In genomic region chr15:84598250-84598649, GRCh38 we compare ENCODE assay signal across 8 cellular contexts.
DNase-seq lines count a peak whose midpoint lies in the region; ATAC-seq and TF ChIP-seq lines count a peak whose summit lies in the region.

No MANE protein-coding gene starts in this region.

- peaks cover 2% of the 10 kb centered on the region for H3K36me3 Mint-ChIP-seq in central memory CD8-positive, alpha-beta T cell (ENCODE audit: insufficient read depth)

- peaks cover 47% of the 10 kb centered on the region for H3K4me1 Mint-ChIP-seq in central memory CD8-positive, alpha-beta T cell

- no peak overlapping the region for H3K4me3 ChIP-seq in GM12864 (ENCODE audit: low read depth, low read length)

- H3K27ac Mint-ChIP-seq in central memory CD8-positive, alpha-beta T cell (ENCODE audit: low read depth): peak overlapping the region; percentile 46

- TF ChIP-seq CTCF in GM12864 (IDR thresholded peaks at IDR 0.05; ENCODE audit: low read depth, low read length, missing control alignments): peak; percentile 17

- peak; percentile 50 for DNase-seq in GM12864 (ENCODE audit: low read depth)
- DNase-seq in MV-4-11 (lab: John Stamatoyannopoulos, UW): peak; percentile 100
- DNase-seq in central memory CD8-positive, alpha-beta T cell (ENCODE audit: low spot score in 2 of 2): no peak
- DNase-seq in substantia nigra (lab: John Stamatoyannopoulos, UW): peak in 6 of 49 donors; percentile 2 to 16 (median 12)
- DNase-seq in superior temporal gyrus (ENCODE audit: extremely low spot score): no peak
- no peak for DNase-seq in amniotic stem cell (lab: John Stamatoyannopoulos, UW)
- no peak for DNase-seq in epidermal melanocyte (ENCODE audit: insufficient read length, low spot score)

- peak overlapping the region; percentile 14 for H3K27ac ChIP-seq in substantia nigra (ENCODE audit: low read depth, low read length, poor library complexity, severe bottlenecking)

- no peaks in the 10 kb centered on the region for H3K9me3 Mint-ChIP-seq in central memory CD8-positive, alpha-beta T cell

- no peaks in the 10 kb centered on the region for H3K27me3 Mint-ChIP-seq in central memory CD8-positive, alpha-beta T cell

- H3K4me3 Mint-ChIP-seq in central memory CD8-positive, alpha-beta T cell: peak overlapping the region; percentile 31

- ATAC-seq in GM21529 (IDR thresholded peaks at IDR 0.05; ENCODE audit: unreplicated experiment): peak; percentile 32
- ATAC-seq in central memory CD8-positive, alpha-beta T cell (replicated peaks; ENCODE audit: extremely low read depth, poor library complexity, severe bottlenecking): peak; percentile 61

Comparison
In these comparisons a context has a peak if more than half of its experiments do, and no peak if none do; other contexts are left out.
1. DNase-seq: peak in GM12864 (single experiment) and MV-4-11 (single experiment); none in central memory CD8-positive, alpha-beta T cell (0 of 2), superior temporal gyrus (single experiment), amniotic stem cell (single experiment) and epidermal melanocyte (single experiment).